In the genomic region with DNA sequence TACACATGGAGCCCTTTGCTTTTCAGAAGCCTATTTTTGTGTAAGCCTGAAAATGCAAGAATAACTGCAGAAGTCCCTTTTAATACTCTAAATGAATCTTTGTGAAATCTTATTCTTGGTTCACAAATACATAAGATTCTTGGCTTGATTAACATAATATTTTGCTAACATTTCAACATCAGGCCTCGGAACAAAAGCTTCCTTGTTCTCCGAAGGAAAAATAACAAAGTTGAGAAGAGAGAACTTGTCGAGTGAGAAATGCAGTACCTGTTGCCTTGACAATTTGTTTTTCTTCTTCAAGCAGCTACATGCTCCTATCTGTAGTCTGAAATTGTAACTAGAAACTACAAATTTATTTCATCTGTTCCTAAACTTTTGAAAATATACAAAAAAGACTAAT, we compare ENCODE assay signal across 15 cellular contexts. TPM values are rescaled to one million over a fixed set of nuclear protein-coding genes. Genes with fewer than 3 reads are reported as not detected.
A peak's percentile ranks its signal among the peaks of the same experiment; 100 is the strongest.
DNase-seq lines count a peak whose midpoint lies in the region; ATAC-seq, FAIRE-seq and TF ChIP-seq lines count a peak whose summit lies in the region.
"Had no signal": no experiment of that assay in that cellular context is flagged by ENCODE, and none has a peak within 500 bp of the region (broad histone marks: within the 10 kb centered on the region; RNA-seq: fewer than 3 reads in every experiment).

No MANE protein-coding gene starts in this region.

- DNase-seq in GM19239 (ENCODE audit: insufficient read length, low spot score) (no peak), WTC11 (ENCODE audit: low spot score) (no peak), heart right ventricle (no peak), sciatic nerve (ENCODE audit: low spot score) (no peak), A172 (ENCODE audit: low spot score) (no peak)
- DNase-seq: activated CD4-positive, alpha-beta memory T cell treated with anti-CD3 and anti-CD28 coated beads, Interleukin-2, amount 10 ng/mL, durations not matched to agents 7 days and 5 days; amniotic stem cell; DMS153; glutamatergic neuron; NCI-H1930; nucleus accumbens; SIG-M5 had no signal

- H3K4me1 ChIP-seq in heart right ventricle = peaks cover 2 to 98% (median 89%) of the 10 kb centered on the region in 9 donors

- TF ChIP-seq CTCF in WTC11 (IDR thresholded peaks at IDR 0.05) (no peak), heart right ventricle (IDR thresholded peaks at IDR 0.05) (no peak)

- no peak overlapping the region for H3K4me3 Mint-ChIP-seq in WTC11
- H3K4me3 Mint-ChIP-seq: activated CD4-positive, alpha-beta memory T cell treated with anti-CD3 and anti-CD28 coated beads, Interleukin-2, amount 10 ng/mL, durations not matched to agents 7 days and 5 days had no signal

- CTCF ChIA-PET in WTC11 (lab: Charles Lee) = interaction anchor here (2.0 to 3.6 kb wide), 2 partner anchors 54 to 60 kb away, joined by 6 to 13 read pairs; no protein-coding TSS in a partner anchor

- H3K36me3 Mint-ChIP-seq in WTC11 = peaks cover 17% of the 10 kb centered on the region

- no peaks in the 10 kb centered on the region for H3K9me3 Mint-ChIP-seq in WTC11
- H3K9me3 Mint-ChIP-seq: activated CD4-positive, alpha-beta memory T cell treated with anti-CD3 and anti-CD28 coated beads, Interleukin-2, amount 10 ng/mL, durations not matched to agents 7 days and 5 days had no signal

- peak overlapping the region in 6 of 10 donors; percentile 4 to 56 (median 37) for H3K27ac ChIP-seq in heart right ventricle

- H3K27ac Mint-ChIP-seq in WTC11 = peak overlapping the region; percentile 75; the same call in 1 of the 2 replicates
- H3K27ac Mint-ChIP-seq: activated CD4-positive, alpha-beta memory T cell treated with anti-CD3 and anti-CD28 coated beads, Interleukin-2, amount 10 ng/mL, durations not matched to agents 7 days and 5 days had no signal

- H3K27me3 ChIP-seq in heart right ventricle = no peaks in the 10 kb centered on the region

- H3K27me3 Mint-ChIP-seq in WTC11 (ENCODE audit: low read depth) = no peaks in the 10 kb centered on the region
- H3K27me3 Mint-ChIP-seq: activated CD4-positive, alpha-beta memory T cell treated with anti-CD3 and anti-CD28 coated beads, Interleukin-2, amount 10 ng/mL, durations not matched to agents 7 days and 5 days had no signal

- ATAC-seq in WTC11 = no peak
- ATAC-seq in heart right ventricle = no peak
- peak; percentile 69 for ATAC-seq in sciatic nerve
- no peak for ATAC-seq in GM19455 (IDR thresholded peaks at IDR 0.05; ENCODE audit: unreplicated experiment)
- no peak for ATAC-seq in HG03469 (IDR thresholded peaks at IDR 0.05; ENCODE audit: unreplicated experiment)
- no peak for ATAC-seq in GM18520 (IDR thresholded peaks at IDR 0.05; ENCODE audit: unreplicated experiment)

- H3K36me3 ChIP-seq in heart right ventricle = peaks cover 0 to 26% (median under 1%) of the 10 kb centered on the region in 9 donors

- POLR2A ChIA-PET in WTC11 (lab: Charles Lee) = no interaction called here

- no peaks in the 10 kb centered on the region for H3K9me3 ChIP-seq in heart right ventricle

- H3K4me3 ChIP-seq in heart right ventricle = peak overlapping the region in 1 of 10 donors; percentile 12

- H3K4me1 Mint-ChIP-seq in WTC11 = peaks cover 35% of the 10 kb centered on the region

- intact Hi-C loops in heart right ventricle (cut with DNase I) = loop anchor here in 2 of 10 donors (5.0 kb wide), 2 partner anchors 77 to 127 kb away; no protein-coding TSS in a partner anchor
- intact Hi-C loops in sciatic nerve (cut with DNase I) = no loop called here

- 28 to 47% methylated on average over 3 of the region's 3 CpGs for WGBS in heart right ventricle, 2 donors

- peak; percentile 59 for FAIRE-seq in GM19239 (lab: Jason Lieb, UNC)

TF ChIP-seq in WTC11, 78 proteins besides CTCF, POLR2A, EP300 and RAD21 (continues in another document):
- no peak for TF ChIP-seq ELF4 (CRISPR knock-in tag; IDR thresholded peaks at IDR 0.05; ENCODE audit: low read depth)
- TF ChIP-seq ZNF263 (CRISPR knock-in tag; IDR thresholded peaks at IDR 0.05; ENCODE audit: low read depth) = no peak
- no peak for TF ChIP-seq ZNF232 (CRISPR knock-in tag; IDR thresholded peaks at IDR 0.05)
- TF ChIP-seq ATF1 (CRISPR knock-in tag; IDR thresholded peaks at IDR 0.05) = no peak
- TF ChIP-seq, protein P1, sequence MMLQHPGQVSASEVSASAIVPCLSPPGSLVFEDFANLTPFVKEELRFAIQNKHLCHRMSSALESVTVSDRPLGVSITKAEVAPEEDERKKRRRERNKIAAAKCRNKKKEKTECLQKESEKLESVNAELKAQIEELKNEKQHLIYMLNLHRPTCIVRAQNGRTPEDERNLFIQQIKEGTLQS (CRISPR knock-in tag; conservative IDR thresholded peaks at IDR 0.05) = no peak
- TF ChIP-seq NFE2L1 (CRISPR knock-in tag; IDR thresholded peaks at IDR 0.05) = no peak
- TF ChIP-seq, protein P2, sequence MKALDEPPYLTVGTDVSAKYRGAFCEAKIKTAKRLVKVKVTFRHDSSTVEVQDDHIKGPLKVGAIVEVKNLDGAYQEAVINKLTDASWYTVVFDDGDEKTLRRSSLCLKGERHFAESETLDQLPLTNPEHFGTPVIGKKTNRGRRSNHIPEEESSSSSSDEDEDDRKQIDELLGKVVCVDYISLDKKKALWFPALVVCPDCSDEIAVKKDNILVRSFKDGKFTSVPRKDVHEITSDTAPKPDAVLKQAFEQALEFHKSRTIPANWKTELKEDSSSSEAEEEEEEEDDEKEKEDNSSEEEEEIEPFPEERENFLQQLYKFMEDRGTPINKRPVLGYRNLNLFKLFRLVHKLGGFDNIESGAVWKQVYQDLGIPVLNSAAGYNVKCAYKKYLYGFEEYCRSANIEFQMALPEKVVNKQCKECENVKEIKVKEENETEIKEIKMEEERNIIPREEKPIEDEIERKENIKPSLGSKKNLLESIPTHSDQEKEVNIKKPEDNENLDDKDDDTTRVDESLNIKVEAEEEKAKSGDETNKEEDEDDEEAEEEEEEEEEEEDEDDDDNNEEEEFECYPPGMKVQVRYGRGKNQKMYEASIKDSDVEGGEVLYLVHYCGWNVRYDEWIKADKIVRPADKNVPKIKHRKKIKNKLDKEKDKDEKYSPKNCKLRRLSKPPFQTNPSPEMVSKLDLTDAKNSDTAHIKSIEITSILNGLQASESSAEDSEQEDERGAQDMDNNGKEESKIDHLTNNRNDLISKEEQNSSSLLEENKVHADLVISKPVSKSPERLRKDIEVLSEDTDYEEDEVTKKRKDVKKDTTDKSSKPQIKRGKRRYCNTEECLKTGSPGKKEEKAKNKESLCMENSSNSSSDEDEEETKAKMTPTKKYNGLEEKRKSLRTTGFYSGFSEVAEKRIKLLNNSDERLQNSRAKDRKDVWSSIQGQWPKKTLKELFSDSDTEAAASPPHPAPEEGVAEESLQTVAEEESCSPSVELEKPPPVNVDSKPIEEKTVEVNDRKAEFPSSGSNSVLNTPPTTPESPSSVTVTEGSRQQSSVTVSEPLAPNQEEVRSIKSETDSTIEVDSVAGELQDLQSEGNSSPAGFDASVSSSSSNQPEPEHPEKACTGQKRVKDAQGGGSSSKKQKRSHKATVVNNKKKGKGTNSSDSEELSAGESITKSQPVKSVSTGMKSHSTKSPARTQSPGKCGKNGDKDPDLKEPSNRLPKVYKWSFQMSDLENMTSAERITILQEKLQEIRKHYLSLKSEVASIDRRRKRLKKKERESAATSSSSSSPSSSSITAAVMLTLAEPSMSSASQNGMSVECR (CRISPR knock-in tag; IDR thresholded peaks at IDR 0.05; ENCODE audit: borderline replicate concordance) = no peak
- TF ChIP-seq, protein P3, sequence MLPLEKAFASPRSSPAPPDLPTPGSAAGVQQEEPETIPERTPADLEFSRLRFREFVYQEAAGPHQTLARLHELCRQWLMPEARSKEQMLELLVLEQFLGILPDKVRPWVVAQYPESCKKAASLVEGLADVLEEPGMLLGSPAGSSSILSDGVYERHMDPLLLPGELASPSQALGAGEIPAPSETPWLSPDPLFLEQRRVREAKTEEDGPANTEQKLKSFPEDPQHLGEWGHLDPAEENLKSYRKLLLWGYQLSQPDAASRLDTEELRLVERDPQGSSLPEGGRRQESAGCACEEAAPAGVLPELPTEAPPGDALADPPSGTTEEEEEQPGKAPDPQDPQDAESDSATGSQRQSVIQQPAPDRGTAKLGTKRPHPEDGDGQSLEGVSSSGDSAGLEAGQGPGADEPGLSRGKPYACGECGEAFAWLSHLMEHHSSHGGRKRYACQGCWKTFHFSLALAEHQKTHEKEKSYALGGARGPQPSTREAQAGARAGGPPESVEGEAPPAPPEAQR (CRISPR knock-in tag; IDR thresholded peaks at IDR 0.05) = no peak
- TF ChIP-seq, protein P4, sequence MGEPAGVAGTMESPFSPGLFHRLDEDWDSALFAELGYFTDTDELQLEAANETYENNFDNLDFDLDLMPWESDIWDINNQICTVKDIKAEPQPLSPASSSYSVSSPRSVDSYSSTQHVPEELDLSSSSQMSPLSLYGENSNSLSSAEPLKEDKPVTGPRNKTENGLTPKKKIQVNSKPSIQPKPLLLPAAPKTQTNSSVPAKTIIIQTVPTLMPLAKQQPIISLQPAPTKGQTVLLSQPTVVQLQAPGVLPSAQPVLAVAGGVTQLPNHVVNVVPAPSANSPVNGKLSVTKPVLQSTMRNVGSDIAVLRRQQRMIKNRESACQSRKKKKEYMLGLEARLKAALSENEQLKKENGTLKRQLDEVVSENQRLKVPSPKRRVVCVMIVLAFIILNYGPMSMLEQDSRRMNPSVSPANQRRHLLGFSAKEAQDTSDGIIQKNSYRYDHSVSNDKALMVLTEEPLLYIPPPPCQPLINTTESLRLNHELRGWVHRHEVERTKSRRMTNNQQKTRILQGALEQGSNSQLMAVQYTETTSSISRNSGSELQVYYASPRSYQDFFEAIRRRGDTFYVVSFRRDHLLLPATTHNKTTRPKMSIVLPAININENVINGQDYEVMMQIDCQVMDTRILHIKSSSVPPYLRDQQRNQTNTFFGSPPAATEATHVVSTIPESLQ (CRISPR knock-in tag; IDR thresholded peaks at IDR 0.05) = no peak
- no peak for TF ChIP-seq ZNF416 (CRISPR knock-in tag; IDR thresholded peaks at IDR 0.05)
- TF ChIP-seq, protein P5, sequence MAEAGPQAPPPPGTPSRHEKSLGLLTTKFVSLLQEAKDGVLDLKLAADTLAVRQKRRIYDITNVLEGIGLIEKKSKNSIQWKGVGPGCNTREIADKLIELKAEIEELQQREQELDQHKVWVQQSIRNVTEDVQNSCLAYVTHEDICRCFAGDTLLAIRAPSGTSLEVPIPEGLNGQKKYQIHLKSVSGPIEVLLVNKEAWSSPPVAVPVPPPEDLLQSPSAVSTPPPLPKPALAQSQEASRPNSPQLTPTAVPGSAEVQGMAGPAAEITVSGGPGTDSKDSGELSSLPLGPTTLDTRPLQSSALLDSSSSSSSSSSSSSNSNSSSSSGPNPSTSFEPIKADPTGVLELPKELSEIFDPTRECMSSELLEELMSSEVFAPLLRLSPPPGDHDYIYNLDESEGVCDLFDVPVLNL (CRISPR knock-in tag; IDR thresholded peaks at IDR 0.05; ENCODE audit: borderline replicate concordance, low read depth) = no peak
- no peak for TF ChIP-seq KAT7 (CRISPR knock-in tag; IDR thresholded peaks at IDR 0.05; ENCODE audit: borderline replicate concordance)

RNA-seq across cellular contexts. Expression of a gene that starts 8.5 kb away (rescaled TPM):
- total RNA-seq in WTC11 (2021) (67.5 to 76.1 TPM (median 72.3 TPM) in 3 replicates), heart right ventricle (10 to 100 TPM; 35.2 to 88.2 (median 58.5) TPM), sciatic nerve (89.9 TPM)
- polyA plus RNA-seq in heart right ventricle = 10 to 100 TPM; 23.9 to 38.7 TPM
- total RNA-seq in A172 (2014; rRNA removed; shearing (Covaris generic)) = 96.1 and 135 TPM in 2 replicates
